ENCODE assay signal across 12 cellular contexts in genomic region chr18:10928971-10929373, GRCh38.
DNase-seq lines count a peak whose midpoint lies in the region; ATAC-seq and TF ChIP-seq lines count a peak whose summit lies in the region.
"Had no signal": no experiment of that assay in that cellular context is flagged by ENCODE, and none has a peak within 500 bp of the region (broad histone marks: within the 10 kb centered on the region; RNA-seq: fewer than 3 reads in every experiment).

No MANE protein-coding gene starts in this region.

- CTCF ChIA-PET in WTC11 (lab: Charles Lee): no interaction called here

- H3K36me3 ChIP-seq in lower lobe of right lung: no peaks in the 10 kb centered on the region
- H3K36me3 ChIP-seq: thoracic aorta had no signal

- H3K4me3 ChIP-seq in lower lobe of right lung: no peak overlapping the region
- H3K4me3 ChIP-seq: thoracic aorta had no signal

- peaks cover 3% of the 10 kb centered on the region; the same call in 1 of the 2 replicates for H3K9me3 Mint-ChIP-seq in WTC11
- no peaks in the 10 kb centered on the region for H3K9me3 Mint-ChIP-seq in T-helper 2 cell treated with Interferon-gamma antibody and Interleukin-4, amounts not matched to agents 5 μg/mL and 100 μg/mL, for 36 hours

- peaks cover 50% of the 10 kb centered on the region for H3K4me1 Mint-ChIP-seq in WTC11
- H3K4me1 Mint-ChIP-seq in T-helper 2 cell treated with Interferon-gamma antibody and Interleukin-4, amounts not matched to agents 5 μg/mL and 100 μg/mL, for 36 hours (ENCODE audit: low read depth): no peaks in the 10 kb centered on the region

- no peaks in the 10 kb centered on the region for H3K27me3 Mint-ChIP-seq in WTC11 (ENCODE audit: low read depth)
- no peaks in the 10 kb centered on the region for H3K27me3 Mint-ChIP-seq in T-helper 2 cell treated with Interferon-gamma antibody and Interleukin-4, amounts not matched to agents 5 μg/mL and 100 μg/mL, for 36 hours (ENCODE audit: low read depth)

- H3K9me3 ChIP-seq in lower lobe of right lung: no peaks in the 10 kb centered on the region
- H3K9me3 ChIP-seq: thoracic aorta had no signal

- no peaks in the 10 kb centered on the region for H3K4me1 ChIP-seq in lower lobe of right lung

- peak; percentile 46 for DNase-seq in Caki2 (ENCODE audit: low read depth)
- DNase-seq in WTC11 (ENCODE audit: low spot score): no peak
- no peak for DNase-seq in T-helper 2 cell treated with Interferon-gamma antibody and Interleukin-4, amounts not matched to agents 5 μg/mL and 100 μg/mL, for 36 hours (ENCODE audit: low spot score)
- DNase-seq in activated CD4-positive, CD25-positive, alpha-beta regulatory T cell treated with anti-CD3 and anti-CD28 coated beads, Interleukin-2, amount 50 U/mL, for 72 hours: no peak
- no peak for DNase-seq in lower lobe of right lung
- no peak for DNase-seq in SKM-1 treated with dmso at 0.1 percent for 144 hours (lab: John Stamatoyannopoulos, UW; ENCODE audit: unreplicated experiment)
- DNase-seq: activated CD8-positive, alpha-beta memory T cell treated with anti-CD3 and anti-CD28 coated beads for 24 hours; GOT3; left ventricle myocardium superior had no signal

- POLR2A ChIA-PET in WTC11 (lab: Charles Lee): no interaction called here

- no peaks in the 10 kb centered on the region for H3K27me3 ChIP-seq in lower lobe of right lung (ENCODE audit: low read depth)

- in situ Hi-C loops in Caki2 (cut with HindIII; ENCODE audit: low pct_unique_long_range_greater_than_20kb, low sequenced_read_pairs): no loop called here

- intact Hi-C loops in lower lobe of right lung (cut with DNase I): no loop called here

- peak overlapping the region; percentile 60 for H3K27ac Mint-ChIP-seq in WTC11
- H3K27ac Mint-ChIP-seq in T-helper 2 cell treated with Interferon-gamma antibody and Interleukin-4, amounts not matched to agents 5 μg/mL and 100 μg/mL, for 36 hours: no peak overlapping the region

- TF ChIP-seq CTCF in WTC11 (IDR thresholded peaks at IDR 0.05) (no peak), lower lobe of right lung (IDR thresholded peaks at IDR 0.05) (no peak)

- ATAC-seq in GM19351 (IDR thresholded peaks at IDR 0.05; ENCODE audit: unreplicated experiment) (peak; percentile 72), HG03135 (IDR thresholded peaks at IDR 0.05; ENCODE audit: unreplicated experiment) (peak; percentile 75), WTC11 (no peak), lower lobe of right lung (no peak)
- ATAC-seq: left ventricle myocardium superior had no signal

- H3K36me3 Mint-ChIP-seq in WTC11: 0 out of 2 replicates have a peak, but pooled peaks cover 2% of the 10 kb centered on the region
- H3K36me3 Mint-ChIP-seq in T-helper 2 cell treated with Interferon-gamma antibody and Interleukin-4, amounts not matched to agents 5 μg/mL and 100 μg/mL, for 36 hours (ENCODE audit: low read depth): no peaks in the 10 kb centered on the region

- H3K4me3 Mint-ChIP-seq in WTC11: peak overlapping the region; percentile 33; the same call in 1 of the 2 replicates
- H3K4me3 Mint-ChIP-seq in T-helper 2 cell treated with Interferon-gamma antibody and Interleukin-4, amounts not matched to agents 5 μg/mL and 100 μg/mL, for 36 hours: no peak overlapping the region

- no peak overlapping the region for H3K27ac ChIP-seq in lower lobe of right lung
- H3K27ac ChIP-seq: thoracic aorta had no signal

TF ChIP-seq in WTC11, 78 proteins besides CTCF, POLR2A, EP300 and RAD21:
- TF ChIP-seq NFYB (CRISPR knock-in tag; conservative IDR thresholded peaks at IDR 0.05; ENCODE audit: low read depth): no peak

Comparison
In these comparisons a context has a peak if more than half of its experiments do, and no peak if none do; other contexts are left out.
1. ATAC-seq: peak in GM19351 (single experiment) and HG03135 (single experiment); none in WTC11 (single experiment) and lower lobe of right lung (0 of 2).